Comparison of ENCODE assay signal across 25 cellular contexts in genomic region chr2:230400041-230400440, GRCh38. TPM values are rescaled to one million over a fixed set of nuclear protein-coding genes. Genes with fewer than 3 reads are reported as not detected.
A peak's percentile ranks its signal among the peaks of the same experiment; 100 is the strongest.
DNase-seq lines count a peak whose midpoint lies in the region; ATAC-seq lines count a peak whose summit lies in the region.
"Had no signal": no experiment of that assay in that cellular context is flagged by ENCODE, and none has a peak within 500 bp of the region (broad histone marks: within the 10 kb centered on the region; RNA-seq: fewer than 3 reads in every experiment).

No MANE protein-coding gene starts in this region.

- H3K27ac ChIP-seq in CD4-positive, CD25-positive, alpha-beta regulatory T cell (ENCODE audit: insufficient read depth, low read length, poor library complexity, severe bottlenecking), result no peak overlapping the region
- no peak overlapping the region for H3K27ac ChIP-seq in naive thymus-derived CD4-positive, alpha-beta T cell (ENCODE audit: low read depth, low read length)
- H3K27ac ChIP-seq: 22Rv1; BLaER1 treated with 17β-estradiol and CSF1 and Interleukin-3, amounts not matched to agents 10 nM and 100 nM had no signal

- no peaks in the 10 kb centered on the region for H3K4me1 Mint-ChIP-seq in T-helper 2 cell treated with Interferon-gamma antibody and Interleukin-4, amounts not matched to agents 5 μg/mL and 100 μg/mL, for 36 hours (ENCODE audit: low read depth)
- peaks cover 0 to 11% (median 0%) of the 10 kb centered on the region in 4 donors for H3K4me1 Mint-ChIP-seq in CD4-positive, CD25-positive, alpha-beta regulatory T cell
- no peaks in the 10 kb centered on the region for H3K4me1 Mint-ChIP-seq in activated naive CD8-positive, alpha-beta T cell (ENCODE audit: low read depth)
- peaks cover 0 to 4% (median 3%) of the 10 kb centered on the region in 7 donors for H3K4me1 Mint-ChIP-seq in naive thymus-derived CD4-positive, alpha-beta T cell

- no peaks in the 10 kb centered on the region for H3K27me3 ChIP-seq in CD4-positive, CD25-positive, alpha-beta regulatory T cell (ENCODE audit: control insufficient read depth, insufficient read depth, low read length)
- no peaks in the 10 kb centered on the region for H3K27me3 ChIP-seq in naive thymus-derived CD4-positive, alpha-beta T cell (ENCODE audit: control insufficient read depth in 2 of 2, insufficient read depth in 2 of 2, low read length in 2 of 2)
- H3K27me3 ChIP-seq: BLaER1 treated with 17β-estradiol and CSF1 and Interleukin-3, amounts not matched to agents 10 nM and 100 nM had no signal

- ATAC-seq in CD4-positive, CD25-positive, alpha-beta regulatory T cell (ENCODE audit: low read depth in 2 of 2), result no peak
- no peak for ATAC-seq in naive thymus-derived CD4-positive, alpha-beta T cell
- ATAC-seq: K562, Panc1 had no signal

- H3K36me3 Mint-ChIP-seq in T-helper 2 cell treated with Interferon-gamma antibody and Interleukin-4, amounts not matched to agents 5 μg/mL and 100 μg/mL, for 36 hours (ENCODE audit: low read depth), result peaks cover 84% of the 10 kb centered on the region
- H3K36me3 Mint-ChIP-seq in CD4-positive, CD25-positive, alpha-beta regulatory T cell, result peaks cover 71% of the 10 kb centered on the region
- peaks cover 34% of the 10 kb centered on the region for H3K36me3 Mint-ChIP-seq in activated naive CD8-positive, alpha-beta T cell
- H3K36me3 Mint-ChIP-seq in naive thymus-derived CD4-positive, alpha-beta T cell, result peaks cover 46 to 82% (median 61%) of the 10 kb centered on the region in 5 donors

- H3K9me3 Mint-ChIP-seq in T-helper 2 cell treated with Interferon-gamma antibody and Interleukin-4, amounts not matched to agents 5 μg/mL and 100 μg/mL, for 36 hours, result peaks cover 9% of the 10 kb centered on the region
- peaks cover 0 to 6% (median 0%) of the 10 kb centered on the region in 7 donors for H3K9me3 Mint-ChIP-seq in CD4-positive, CD25-positive, alpha-beta regulatory T cell
- no peaks in the 10 kb centered on the region for H3K9me3 Mint-ChIP-seq in activated naive CD8-positive, alpha-beta T cell (ENCODE audit: low read depth)
- H3K9me3 Mint-ChIP-seq in naive thymus-derived CD4-positive, alpha-beta T cell, result peaks cover 0 to 13% (median 3%) of the 10 kb centered on the region in 11 donors

- intact Hi-C loops in naive thymus-derived CD4-positive, alpha-beta T cell (cut with micrococcal nuclease), result no loop called here

- H3K9me3 ChIP-seq in CD4-positive, CD25-positive, alpha-beta regulatory T cell (ENCODE audit: control insufficient read depth in 2 of 2, low read length in 2 of 2), result peaks cover 9 to 11% of the 10 kb centered on the region in 2 experiments
- H3K9me3 ChIP-seq in naive thymus-derived CD4-positive, alpha-beta T cell (ENCODE audit: control insufficient read depth in 2 of 3, low read length in 3 of 3), result peaks cover 0 to 13% (median 0%) of the 10 kb centered on the region in 3 experiments
- H3K9me3 ChIP-seq: Caco-2 had no signal

- H3K4me1 ChIP-seq in CD4-positive, CD25-positive, alpha-beta regulatory T cell (ENCODE audit: control insufficient read depth, insufficient read depth, low read length, poor library complexity, severe bottlenecking), result no peaks in the 10 kb centered on the region
- H3K4me1 ChIP-seq in naive thymus-derived CD4-positive, alpha-beta T cell (ENCODE audit: control insufficient read depth in 2 of 2, insufficient read depth in 2 of 2, low read length in 2 of 2), result no peaks in the 10 kb centered on the region
- H3K4me1 ChIP-seq: Caco-2 had no signal

- H3K27me3 Mint-ChIP-seq in T-helper 2 cell treated with Interferon-gamma antibody and Interleukin-4, amounts not matched to agents 5 μg/mL and 100 μg/mL, for 36 hours (ENCODE audit: low read depth), result no peaks in the 10 kb centered on the region
- H3K27me3 Mint-ChIP-seq in CD4-positive, CD25-positive, alpha-beta regulatory T cell, result no peaks in the 10 kb centered on the region
- no peaks in the 10 kb centered on the region for H3K27me3 Mint-ChIP-seq in activated naive CD8-positive, alpha-beta T cell
- no peaks in the 10 kb centered on the region for H3K27me3 Mint-ChIP-seq in naive thymus-derived CD4-positive, alpha-beta T cell

- CTCF ChIA-PET in naive thymus-derived CD4-positive, alpha-beta T cell (lab: Charles Lee), result no interaction called here

- H3K4me3 Mint-ChIP-seq in T-helper 2 cell treated with Interferon-gamma antibody and Interleukin-4, amounts not matched to agents 5 μg/mL and 100 μg/mL, for 36 hours, result no peak overlapping the region
- no peak overlapping the region for H3K4me3 Mint-ChIP-seq in CD4-positive, CD25-positive, alpha-beta regulatory T cell
- no peak overlapping the region for H3K4me3 Mint-ChIP-seq in activated naive CD8-positive, alpha-beta T cell
- no peak overlapping the region for H3K4me3 Mint-ChIP-seq in naive thymus-derived CD4-positive, alpha-beta T cell

- H3K36me3 ChIP-seq in CD4-positive, CD25-positive, alpha-beta regulatory T cell (ENCODE audit: control insufficient read depth, insufficient read depth, low read length), result peaks cover 75% of the 10 kb centered on the region
- peaks cover 17 to 77% (median 22%) of the 10 kb centered on the region in 3 experiments for H3K36me3 ChIP-seq in naive thymus-derived CD4-positive, alpha-beta T cell (ENCODE audit: control insufficient read depth in 2 of 3, insufficient read depth in 3 of 3, low read length in 3 of 3)

- H3K27ac Mint-ChIP-seq in T-helper 2 cell treated with Interferon-gamma antibody and Interleukin-4, amounts not matched to agents 5 μg/mL and 100 μg/mL, for 36 hours, result peak overlapping the region; percentile 66
- H3K27ac Mint-ChIP-seq in CD4-positive, CD25-positive, alpha-beta regulatory T cell, result peak overlapping the region in 2 of 3 donors; percentile 54 to 59
- peak overlapping the region; percentile 59 for H3K27ac Mint-ChIP-seq in activated naive CD8-positive, alpha-beta T cell
- peak overlapping the region in 6 of 9 donors; percentile 0 to 58 (median 16) for H3K27ac Mint-ChIP-seq in naive thymus-derived CD4-positive, alpha-beta T cell

- POLR2A ChIA-PET in naive thymus-derived CD4-positive, alpha-beta T cell (lab: Charles Lee), result no interaction called here

- H3K4me3 ChIP-seq in CD4-positive, CD25-positive, alpha-beta regulatory T cell (ENCODE audit: low read depth, low read length), result no peak overlapping the region
- no peak overlapping the region for H3K4me3 ChIP-seq in naive thymus-derived CD4-positive, alpha-beta T cell (ENCODE audit: low read length)
- H3K4me3 ChIP-seq: BLaER1 treated with 17β-estradiol and CSF1 and Interleukin-3, amounts not matched to agents 10 nM and 100 nM; K562 had no signal

- DNase-seq in T-helper 2 cell treated with Interferon-gamma antibody and Interleukin-4, amounts not matched to agents 5 μg/mL and 100 μg/mL, for 36 hours (ENCODE audit: low spot score), result no peak
- DNase-seq in T-helper 2 cell, result no peak
- DNase-seq in CD4-positive, CD25-positive, alpha-beta regulatory T cell, result no peak
- DNase-seq in naive thymus-derived CD4-positive, alpha-beta T cell, result no peak
- no peak for DNase-seq in NCI-H2107 treated with DMSO at 0.1 percent for 48 hours (lab: John Stamatoyannopoulos, UW; ENCODE audit: unreplicated experiment)
- DNase-seq in NCI-H2171 (lab: John Stamatoyannopoulos, UW), result no peak
- DNase-seq in Kasumi-1 (lab: John Stamatoyannopoulos, UW), result no peak
- DNase-seq: ACHN, Caco-2, DMS 273 treated with DMSO at 0.1 percent for 48 hours, DMS79 treated with DMSO at 0.1 percent for 48 hours, MM.1S, NCI-H1092, NCI-H1436, NCI-H2029, NCI-H345, NCI-H524, NCI-H774, SIG-M5, SK-N-SH had no signal

RNA-seq across cellular contexts. Expression of gene SP100, which starts 16.0 kb away (rescaled TPM):
- total RNA-seq in CD4-positive, CD25-positive, alpha-beta regulatory T cell, result 335 TPM
- polyA plus RNA-seq in CD4-positive, CD25-positive, alpha-beta regulatory T cell, result 100 to 1,000 TPM; 116 to 130 (median 122) TPM
- total RNA-seq in naive thymus-derived CD4-positive, alpha-beta T cell, result 100 to 1,000 TPM; 203 to 391 (median 214) TPM
- 100 to 1,000 TPM; 103 to 191 TPM for polyA plus RNA-seq in naive thymus-derived CD4-positive, alpha-beta T cell
